Comparison of ENCODE assay signal across 8 cellular contexts in the genomic region with DNA sequence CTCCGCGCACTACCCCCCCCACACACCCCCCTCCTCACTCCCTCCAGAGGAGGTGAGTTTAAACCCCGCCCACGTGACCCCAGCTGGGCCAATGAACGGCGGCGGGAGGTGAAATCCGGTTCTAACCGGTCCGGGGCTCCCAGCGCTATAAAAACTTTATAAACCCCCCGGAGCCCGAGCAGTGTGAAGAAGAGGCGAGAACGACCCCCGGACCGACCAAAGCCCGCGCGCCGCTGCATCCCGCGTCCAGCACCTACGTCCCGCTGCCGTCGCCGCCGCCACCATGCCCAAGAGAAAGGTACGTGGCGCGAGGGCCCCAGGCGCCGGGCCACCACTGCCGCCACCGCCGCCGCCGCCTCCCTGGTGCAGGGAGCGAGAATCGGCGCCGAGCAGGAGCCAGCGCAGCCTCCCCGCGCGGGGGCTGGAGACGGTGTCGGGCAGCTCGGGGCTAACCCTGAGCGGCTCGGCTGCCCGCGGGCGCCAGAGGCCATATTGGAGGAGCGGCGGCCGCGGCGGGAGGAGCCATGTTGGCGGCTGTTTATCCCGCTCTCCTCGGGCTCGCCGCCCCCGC. TPM values are rescaled to one million over a fixed set of nuclear protein-coding genes. Genes with fewer than 3 reads are reported as not detected.
A peak's percentile ranks its signal among the peaks of the same experiment; 100 is the strongest.
DNase-seq lines count a peak whose midpoint lies in the region; ATAC-seq and TF ChIP-seq lines count a peak whose summit lies in the region.

HMGN2 (plus strand) TSS at position 111 of the 571 bp plus-strand sequence; CDS start at position 284, 173 bp downstream.

- H3K36me3 ChIP-seq in adipocyte (ENCODE audit: control insufficient read depth, insufficient read depth, low read length, severe bottlenecking) (peaks cover 55% of the 10 kb centered on the region), heart left ventricle (peaks cover 0 to 61% (median 54%) of the 10 kb centered on the region in 9 donors), tibial nerve (peaks cover 5 to 56% (median 10%) of the 10 kb centered on the region in 3 donors)

- H3K36me3 Mint-ChIP-seq in HFFc6 (ENCODE audit: low read depth): peaks cover 49% of the 10 kb centered on the region
- peaks cover 31% of the 10 kb centered on the region for H3K36me3 Mint-ChIP-seq in T-cell

- peak within 1 kb of the TSS; percentile 96 for H3K27ac Mint-ChIP-seq in HFFc6
- H3K27ac Mint-ChIP-seq in T-cell: peak within 1 kb of the TSS; percentile 97 to 98

- H3K9me3 ChIP-seq in adipocyte (ENCODE audit: control insufficient read depth, low read length) (no peaks in the 10 kb centered on the region), heart left ventricle (no peaks in the 10 kb centered on the region), tibial nerve (no peaks in the 10 kb centered on the region)

- WGBS in heart left ventricle, 4 donors: 1% methylated on average over 36 to 66 of the region's 66 CpGs
- WGBS in tibial nerve, 2 donors: 0 to 1% methylated on average over 26 to 51 of the region's 66 CpGs

- peaks cover 4% of the 10 kb centered on the region; the same call in 1 of the 2 replicates for H3K27me3 Mint-ChIP-seq in HFFc6 (ENCODE audit: insufficient read depth)
- no peaks in the 10 kb centered on the region for H3K27me3 Mint-ChIP-seq in T-cell

- CTCF ChIA-PET in T-cell (lab: Charles Lee): interaction anchor here (0.6 to 2.2 kb wide), 3 partner anchors 28 to 316 kb away, joined by 3 to 8 read pairs (median 3); partner anchors contain the start of gene PIGV (in 1 of the 2)

- ATAC-seq in T-cell (replicated peaks in 1 of 4) (peak; percentile 68 to 75 (median 70)), heart left ventricle (peak; percentile 70 to 83 (median 82))

- TF ChIP-seq EP300 in tibial nerve (IDR thresholded peaks at IDR 0.05): peak in 1 of 2 donors; percentile 83

- TF ChIP-seq CTCF in GM12864 (IDR thresholded peaks at IDR 0.05; ENCODE audit: low read depth, low read length, missing control alignments) (no peak), HFFc6 (IDR thresholded peaks at IDR 0.05) (no peak), NB4 (IDR thresholded peaks at IDR 0.05; ENCODE audit: low read depth, low read length) (no peak), heart left ventricle (IDR thresholded peaks at IDR 0.05) (no peak), tibial nerve (IDR thresholded peaks at IDR 0.05) (peak in 2 of 5 experiments; percentile 12 to 17)

- TF ChIP-seq POLR2A in NB4 (IDR thresholded peaks at IDR 0.05; ENCODE audit: extremely low read depth, insufficient read length) (peak; percentile 75), heart left ventricle (IDR thresholded peaks at IDR 0.05) (peak; percentile 31 to 45), tibial nerve (IDR thresholded peaks at IDR 0.05) (peak; percentile 36 to 75)

- peaks cover 55% of the 10 kb centered on the region for H3K4me1 Mint-ChIP-seq in HFFc6 (ENCODE audit: low read depth)
- peaks cover 49 to 51% (median 51%) of the 10 kb centered on the region in 3 donors for H3K4me1 Mint-ChIP-seq in T-cell

- POLR2A ChIA-PET in T-cell (lab: Charles Lee): no interaction called here

- H3K27me3 ChIP-seq in adipocyte (replicated peaks; ENCODE audit: control insufficient read depth, insufficient read depth, low read length) (no peaks in the 10 kb centered on the region), heart left ventricle (no peaks in the 10 kb centered on the region), tibial nerve (no peaks in the 10 kb centered on the region)

- H3K9me3 Mint-ChIP-seq in HFFc6: no peaks in the 10 kb centered on the region
- no peaks in the 10 kb centered on the region for H3K9me3 Mint-ChIP-seq in T-cell

- H3K27ac ChIP-seq in heart left ventricle (peak within 1 kb of the TSS; percentile 92 to 100 (median 100)), tibial nerve (peak within 1 kb of the TSS; percentile 96 to 100 (median 100))

- DNase-seq in GM12864 (ENCODE audit: low read depth) (peak; percentile 58), HFFc6 (peak; percentile 67), NB4 (ENCODE audit: low read depth) (no peak), T-cell (peak; percentile 75 to 89 (median 84)), adipocyte (ENCODE audit: low read depth) (peak; percentile 93), heart left ventricle (peak; percentile 91 to 94 (median 92)), pons (ENCODE audit: low spot score) (peak; percentile 92), tibial nerve (ENCODE audit: low spot score in 2 of 2) (peak; percentile 93 to 94)

- intact Hi-C loops in heart left ventricle (cut with DNase I): loop anchor here in 3 of 10 donors (2.0 to 5.0 kb wide), 3 partner anchors 28 to 40 kb away; partner anchors contain the start of gene DHDDS (in 2 of the 3)

- H3K9ac ChIP-seq in adipocyte (ENCODE audit: low read length): peak within 1 kb of the TSS; percentile 94

- H3K4me1 ChIP-seq in adipocyte (ENCODE audit: control insufficient read depth, insufficient read depth, low read length) (peaks cover 27% of the 10 kb centered on the region), heart left ventricle (peaks cover 0 to 41% (median 33%) of the 10 kb centered on the region in 12 donors), tibial nerve (peaks cover 0 to 50% (median 28%) of the 10 kb centered on the region in 4 donors)

- H3K4me3 Mint-ChIP-seq in HFFc6: peak within 1 kb of the TSS; percentile 94
- H3K4me3 Mint-ChIP-seq in T-cell: peak within 1 kb of the TSS; percentile 90 to 95 (median 95)

- peak within 1 kb of the TSS; percentile 87 for H3K4me3 ChIP-seq in GM12864 (ENCODE audit: low read depth, low read length)
- peak within 1 kb of the TSS; percentile 97 for H3K4me3 ChIP-seq in NB4 (ENCODE audit: low read depth, low read length)
- H3K4me3 ChIP-seq in adipocyte (ENCODE audit: low read length): peak within 1 kb of the TSS; percentile 92
- peak within 1 kb of the TSS; percentile 61 to 100 (median 92) for H3K4me3 ChIP-seq in heart left ventricle
- peak within 1 kb of the TSS; percentile 72 to 99 (median 90) for H3K4me3 ChIP-seq in tibial nerve

RNA-seq across cellular contexts. Expression of gene HMGN2, which starts in this region (rescaled TPM):
- 100 to 1,000 TPM; 440 to 699 (median 668) TPM for total RNA-seq in HFFc6 (2021; fragmentation: NEBNext Ultra II Directional; extraction: Animal tissue kit (Norgen Biotek cat#: 25700))
- total RNA-seq in T-cell: 100 to 1,000 TPM; 310 to 341 (median 325) TPM
- total RNA-seq in heart left ventricle: 100 to 1,000 TPM in 7 of 9 donors, 10 to 100 TPM in 2; 66.3 to 256 (median 123) TPM
- 100 to 1,000 TPM; 116 to 154 TPM for polyA plus RNA-seq in heart left ventricle
- 100 to 1,000 TPM; 165 to 237 (median 207) TPM for total RNA-seq in tibial nerve
